1 cellular context compared by ENCODE assay signal in the genomic region with DNA sequence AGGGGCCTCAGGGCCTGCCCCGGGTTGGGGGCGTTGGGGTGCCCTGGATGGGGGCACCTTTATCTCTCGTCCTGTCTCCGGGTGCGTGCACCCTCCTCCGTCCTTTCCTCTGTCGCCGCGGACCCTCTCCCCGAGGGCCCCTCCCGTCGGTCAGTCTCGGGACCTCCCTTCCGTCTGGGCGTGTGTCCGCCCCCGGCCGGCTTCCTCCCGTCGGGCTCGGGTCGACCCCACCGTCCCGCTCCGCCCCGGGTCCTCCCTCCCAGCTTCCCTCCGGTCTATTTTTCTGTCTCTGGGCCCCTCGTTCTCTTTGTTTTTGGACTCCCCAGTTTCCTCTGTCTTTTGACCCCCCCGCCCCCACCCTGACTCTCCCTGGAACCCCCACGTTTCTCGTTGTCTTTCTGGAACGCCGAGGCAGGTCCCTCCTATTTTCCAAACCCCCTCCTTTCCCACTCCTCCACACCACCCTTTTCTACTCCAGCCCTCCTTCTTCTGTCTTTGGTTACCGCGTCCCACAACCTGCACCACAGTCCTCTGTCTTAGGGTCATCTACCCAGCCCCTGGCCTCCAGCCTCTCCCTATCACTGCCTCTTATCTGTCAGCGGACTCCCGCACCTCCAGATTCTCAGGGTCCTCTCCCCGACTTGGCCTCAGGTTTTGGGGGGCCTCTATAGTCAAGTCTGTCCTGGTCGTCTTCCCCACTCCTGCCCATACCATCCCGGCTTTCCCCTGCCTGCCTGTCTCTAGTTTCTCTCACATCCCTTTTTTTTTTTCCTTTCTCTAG.
TF ChIP-seq lines count a peak whose summit lies in the region.

No MANE protein-coding gene starts in this region.

TF ChIP-seq in HCT116, 20 proteins besides CTCF, POLR2A, EP300 and RAD21 (continued from another document):
- TF ChIP-seq, protein P1, sequence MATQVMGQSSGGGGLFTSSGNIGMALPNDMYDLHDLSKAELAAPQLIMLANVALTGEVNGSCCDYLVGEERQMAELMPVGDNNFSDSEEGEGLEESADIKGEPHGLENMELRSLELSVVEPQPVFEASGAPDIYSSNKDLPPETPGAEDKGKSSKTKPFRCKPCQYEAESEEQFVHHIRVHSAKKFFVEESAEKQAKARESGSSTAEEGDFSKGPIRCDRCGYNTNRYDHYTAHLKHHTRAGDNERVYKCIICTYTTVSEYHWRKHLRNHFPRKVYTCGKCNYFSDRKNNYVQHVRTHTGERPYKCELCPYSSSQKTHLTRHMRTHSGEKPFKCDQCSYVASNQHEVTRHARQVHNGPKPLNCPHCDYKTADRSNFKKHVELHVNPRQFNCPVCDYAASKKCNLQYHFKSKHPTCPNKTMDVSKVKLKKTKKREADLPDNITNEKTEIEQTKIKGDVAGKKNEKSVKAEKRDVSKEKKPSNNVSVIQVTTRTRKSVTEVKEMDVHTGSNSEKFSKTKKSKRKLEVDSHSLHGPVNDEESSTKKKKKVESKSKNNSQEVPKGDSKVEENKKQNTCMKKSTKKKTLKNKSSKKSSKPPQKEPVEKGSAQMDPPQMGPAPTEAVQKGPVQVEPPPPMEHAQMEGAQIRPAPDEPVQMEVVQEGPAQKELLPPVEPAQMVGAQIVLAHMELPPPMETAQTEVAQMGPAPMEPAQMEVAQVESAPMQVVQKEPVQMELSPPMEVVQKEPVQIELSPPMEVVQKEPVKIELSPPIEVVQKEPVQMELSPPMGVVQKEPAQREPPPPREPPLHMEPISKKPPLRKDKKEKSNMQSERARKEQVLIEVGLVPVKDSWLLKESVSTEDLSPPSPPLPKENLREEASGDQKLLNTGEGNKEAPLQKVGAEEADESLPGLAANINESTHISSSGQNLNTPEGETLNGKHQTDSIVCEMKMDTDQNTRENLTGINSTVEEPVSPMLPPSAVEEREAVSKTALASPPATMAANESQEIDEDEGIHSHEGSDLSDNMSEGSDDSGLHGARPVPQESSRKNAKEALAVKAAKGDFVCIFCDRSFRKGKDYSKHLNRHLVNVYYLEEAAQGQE (IDR thresholded peaks at IDR 0.05; ENCODE audit: low read depth), result no peak
TF ChIP-seq in HCT116: peak in this region for 1.
